In the genomic region with DNA sequence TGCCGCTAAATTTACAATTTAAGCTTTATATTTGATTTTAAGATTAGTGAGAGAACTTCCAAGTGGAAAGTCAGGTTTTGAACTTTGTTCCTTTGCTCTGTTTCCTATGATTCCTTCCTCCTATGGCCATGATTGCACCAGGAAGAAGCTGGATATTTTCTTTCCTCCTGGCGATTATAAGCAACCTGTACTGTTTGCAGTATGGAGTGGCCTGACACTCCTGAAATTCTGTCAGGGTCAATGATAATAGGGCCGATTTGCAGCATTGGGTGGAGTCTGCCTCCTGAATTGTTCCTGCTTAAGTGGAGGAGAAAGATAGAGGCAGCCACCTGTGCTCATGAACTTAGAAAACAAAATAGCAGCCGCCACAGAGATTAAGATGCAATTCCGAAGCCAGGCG, we compare ENCODE assay signal across 29 cellular contexts. TPM values are rescaled to one million over a fixed set of nuclear protein-coding genes. Genes with fewer than 3 reads are reported as not detected.
DNase-seq lines count a peak whose midpoint lies in the region; ATAC-seq, FAIRE-seq and TF ChIP-seq lines count a peak whose summit lies in the region.
"Had no signal": no experiment of that assay in that cellular context is flagged by ENCODE, and none has a peak within 500 bp of the region (broad histone marks: within the 10 kb centered on the region; RNA-seq: fewer than 3 reads in every experiment).

No MANE protein-coding gene starts in this region.

- TF ChIP-seq CTCF in hepatocyte (IDR thresholded peaks at IDR 0.05; ENCODE audit: poor library complexity) = no peak

- H2AFZ ChIP-seq in hepatocyte = no peak overlapping the region
- H2AFZ ChIP-seq: GM23248 had no signal

- ATAC-seq in GM18868 (IDR thresholded peaks at IDR 0.05; ENCODE audit: unreplicated experiment) = no peak
- ATAC-seq: SK-N-SH treated with all-trans-retinoic acid at 6 μM for 48 hours had no signal

- H3K9me2 ChIP-seq in hepatocyte (replicated peaks; ENCODE audit: insufficient read depth) = no peaks in the 10 kb centered on the region

- no peak for FAIRE-seq in small intestine (lab: Jason Lieb, UNC)
- FAIRE-seq: A204.1, GM18507, RCC 7860 had no signal

- H3K4me3 ChIP-seq in hepatocyte (no peak overlapping the region), small intestine (ENCODE audit: low read depth in 1 of 2, low read length in 2 of 2) (no peak overlapping the region)
- H3K4me3 ChIP-seq: BLaER1 treated with 17β-estradiol and CSF1 and Interleukin-3, amounts not matched to agents 10 nM and 100 nM; GM23248; SJCRH30 had no signal

- H3K79me2 ChIP-seq in hepatocyte = no peaks in the 10 kb centered on the region

- peaks cover 5% of the 10 kb centered on the region for H3K4me1 ChIP-seq in hepatocyte (ENCODE audit: insufficient read depth)
- H3K4me1 ChIP-seq in small intestine (ENCODE audit: control insufficient read depth in 2 of 2, insufficient read depth in 1 of 2, low read depth in 1 of 2, low read length in 1 of 2) = no peaks in the 10 kb centered on the region
- H3K4me1 ChIP-seq: BLaER1 treated with 17β-estradiol and CSF1 and Interleukin-3, amounts not matched to agents 10 nM and 100 nM; SJCRH30 had no signal

- H3K36me3 ChIP-seq in hepatocyte (replicated peaks; ENCODE audit: insufficient read depth, low read depth) = no peaks in the 10 kb centered on the region
- no peaks in the 10 kb centered on the region for H3K36me3 ChIP-seq in small intestine (ENCODE audit: control insufficient read depth in 2 of 2, insufficient read depth in 2 of 2, low read length in 2 of 2)
- H3K36me3 ChIP-seq: BLaER1 treated with 17β-estradiol and CSF1 and Interleukin-3, amounts not matched to agents 10 nM and 100 nM; SJCRH30 had no signal

- DNase-seq in NCI-H2227 treated with DMSO at 0.1 percent for 48 hours (lab: John Stamatoyannopoulos, UW) (peak; percentile 47), NCI-H82 (lab: John Stamatoyannopoulos, UW) (peak; percentile 47), hepatocyte (ENCODE audit: low spot score) (no peak), small intestine (peak; percentile 91)
- DNase-seq in stimulated activated CD4-positive, alpha-beta T cell treated with anti-CD3 and anti-CD28 coated beads, Interleukin-12 subunit alpha, Interleukin-12 subunit beta, amount 100 ng/mL, for 4 hours = no peak
- DNase-seq in activated CD4-positive, alpha-beta T cell treated with anti-CD3 and anti-CD28 coated beads for 48 hours = no peak
- DNase-seq: AML-193; CD4-positive, alpha-beta T cell; DMS53; GM23248; H7; Karpas-422; NCI-H1092 treated with DMSO at 0.1 percent for 48 hours; NCI-H1436; NCI-H1930; NCI-H774; SJCRH30 had no signal

- WGBS in hepatocyte (ENCODE audit: low lambda C conversion rate, missing lambda C conversion rate) = 86% methylated on average over 6 of the region's 6 CpGs
- 22 to 64% (median 40%) methylated on average over 6 of the region's 6 CpGs for whole genome bisulfite sequencing in small intestine, 3 donors

- peak overlapping the region; percentile 48 for H3K27ac ChIP-seq in hepatocyte
- peak overlapping the region; percentile 78 to 82 for H3K27ac ChIP-seq in small intestine (ENCODE audit: low read depth in 1 of 2, low read length in 1 of 2)
- H3K27ac ChIP-seq: BLaER1 treated with 17β-estradiol and CSF1 and Interleukin-3, amounts not matched to agents 10 nM and 100 nM; GM23248; SJCRH30 had no signal

- H3K4me2 ChIP-seq in hepatocyte = no peak overlapping the region
- H3K4me2 ChIP-seq: BLaER1 treated with 17β-estradiol and CSF1 and Interleukin-3, amounts not matched to agents 10 nM and 100 nM had no signal

- H4K20me1 ChIP-seq in hepatocyte (ENCODE audit: insufficient read depth, poor library complexity, severe bottlenecking) = no peaks in the 10 kb centered on the region
- H4K20me1 ChIP-seq: BLaER1 treated with 17β-estradiol and CSF1 and Interleukin-3, amounts not matched to agents 10 nM and 100 nM had no signal

- no peaks in the 10 kb centered on the region for H3K27me3 ChIP-seq in hepatocyte
- no peaks in the 10 kb centered on the region for H3K27me3 ChIP-seq in small intestine (ENCODE audit: control insufficient read depth in 2 of 2, insufficient read depth in 2 of 2, low read length in 2 of 2)
- H3K27me3 ChIP-seq: BLaER1 treated with 17β-estradiol and CSF1 and Interleukin-3, amounts not matched to agents 10 nM and 100 nM; SJCRH30 had no signal

- H3K9me3 ChIP-seq in hepatocyte (ENCODE audit: low read depth) (no peaks in the 10 kb centered on the region), small intestine (ENCODE audit: control insufficient read depth, low read depth) (no peaks in the 10 kb centered on the region)
- H3K9me3 ChIP-seq: SJCRH30 had no signal

RNA-seq across cellular contexts. Expression of gene FAM217A, which starts 9.7 kb away (rescaled TPM):
- total RNA-seq in hepatocyte = not detected in 2 replicates
- polyA plus RNA-seq in hepatocyte (not detected in 2 replicates), small intestine (under 1 TPM in 1 of 3 donors, not detected in 2; 0.04 TPM)
- total RNA-seq: CD4-positive, alpha-beta T cell; Daoy; G401; GM23248; H7; HT-29; NCI-H460; OCI-LY7; SJCRH30 had no signal
- polyA plus RNA-seq: AG04450, GM23248 had no signal

RNA-seq across cellular contexts. Expression of gene ECI2, which starts 46.7 kb away (rescaled TPM):
- 102 and 103 TPM in 2 replicates for total RNA-seq in hepatocyte
- polyA plus RNA-seq in hepatocyte = 114 TPM in 2 replicates
- 10 to 100 TPM; 64.3 to 94.8 (median 75.9) TPM for polyA plus RNA-seq in small intestine

Comparison
In these comparisons a context has a peak if more than half of its experiments do, and no peak if none do; other contexts are left out.
1. DNase-seq: peak in NCI-H2227 treated with DMSO at 0.1 percent for 48 hours (single experiment), NCI-H82 (single experiment) and small intestine (single experiment); none in hepatocyte (single experiment), stimulated activated CD4-positive, alpha-beta T cell treated with anti-CD3 and anti-CD28 coated beads, Interleukin-12 subunit alpha, Interleukin-12 subunit beta, amount 100 ng/mL, for 4 hours (single experiment) and activated CD4-positive, alpha-beta T cell treated with anti-CD3 and anti-CD28 coated beads for 48 hours (single experiment).